33 cellular contexts compared by ENCODE assay signal in the genomic region with DNA sequence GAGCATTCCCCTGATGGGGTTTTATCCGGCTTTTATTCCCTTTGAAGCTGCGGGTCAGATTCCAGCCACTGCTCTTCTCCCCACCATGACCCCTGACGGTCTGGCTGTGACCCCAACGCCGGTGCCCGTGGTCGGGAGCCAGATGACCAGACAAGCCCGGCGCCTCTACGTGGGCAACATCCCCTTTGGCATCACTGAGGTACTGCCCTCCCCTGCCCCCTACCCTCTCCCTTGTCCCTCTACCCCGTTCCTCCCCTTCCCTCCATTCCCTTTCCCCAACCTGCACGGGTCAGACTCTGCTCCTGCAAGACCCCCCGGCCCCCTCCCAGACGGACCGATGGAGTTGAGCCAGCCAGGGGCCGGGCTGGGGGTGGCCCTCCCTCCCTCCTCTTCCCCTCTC.
"Had no signal": no experiment of that assay in that cellular context is flagged by ENCODE, and none has a peak within 500 bp of the region (broad histone marks: within the 10 kb centered on the region; RNA-seq: fewer than 3 reads in every experiment).

No MANE protein-coding gene starts in this region.

- ATAC-seq: foreskin keratinocyte; heart left ventricle; left lobe of liver; lower lobe of right lung; psoas muscle; stimulated activated memory B cell treated with anti-CD40 and anti-IgM and Interleukin-4, amounts not matched to agents 10 μg/mL and 1 μg/mL and 100 μg/mL, for 72 hours; stimulated activated naive CD8-positive, alpha-beta T cell treated with anti-CD3 and anti-CD28 coated beads, Interleukin-15, amount 100 ng/mL, for 72 hours had no signal

- H3K27me3 ChIP-seq: esophagus muscularis mucosa, foreskin keratinocyte, heart left ventricle, sigmoid colon, thyroid gland, upper lobe of left lung, vagina had no signal

- H3K27me3 Mint-ChIP-seq: activated naive CD8-positive, alpha-beta T cell; central memory CD8-positive, alpha-beta T cell; stimulated activated memory B cell treated with anti-CD40 and anti-IgM and Interleukin-4, amounts not matched to agents 10 μg/mL and 1 μg/mL and 100 μg/mL, for 72 hours; stimulated activated naive CD8-positive, alpha-beta T cell treated with anti-CD3 and anti-CD28 coated beads, Interleukin-15, amount 100 ng/mL, for 72 hours had no signal

- H3K9ac ChIP-seq: parathyroid adenoma had no signal

- H3K4me3 Mint-ChIP-seq: activated naive CD8-positive, alpha-beta T cell; stimulated activated memory B cell treated with anti-CD40 and anti-IgM and Interleukin-4, amounts not matched to agents 10 μg/mL and 1 μg/mL and 100 μg/mL, for 72 hours; stimulated activated naive CD8-positive, alpha-beta T cell treated with anti-CD3 and anti-CD28 coated beads, Interleukin-15, amount 100 ng/mL, for 72 hours had no signal

- H3K9me3 Mint-ChIP-seq: activated T-helper 2 cell treated with anti-CD3 and anti-CD28 coated beads, Interferon-gamma antibody, Interleukin-2, Interleukin-4, amounts not matched to agents 10 μg/mL and 5 μg/mL and 100 μg/mL, durations not matched to agents 14 hours and 24 hours and 36 hours; central memory CD8-positive, alpha-beta T cell; stimulated activated memory B cell treated with anti-CD40 and anti-IgM and Interleukin-4, amounts not matched to agents 10 μg/mL and 1 μg/mL and 100 μg/mL, for 72 hours; stimulated activated naive CD8-positive, alpha-beta T cell treated with anti-CD3 and anti-CD28 coated beads, Interleukin-15, amount 100 ng/mL, for 72 hours had no signal

- H3K4me3 ChIP-seq: esophagus muscularis mucosa, heart left ventricle, lower lobe of right lung, psoas muscle, sigmoid colon, thyroid gland, upper lobe of left lung, vagina had no signal

- H3K9me3 ChIP-seq: esophagus muscularis mucosa, heart left ventricle, lower lobe of right lung, psoas muscle, sigmoid colon, thyroid gland, upper lobe of left lung, vagina had no signal

- H3K27ac ChIP-seq: esophagus muscularis mucosa, foreskin keratinocyte, heart left ventricle, lower lobe of right lung, parathyroid adenoma, psoas muscle, sigmoid colon, thyroid gland, upper lobe of left lung, vagina, VCaP had no signal

- H3K27ac Mint-ChIP-seq: activated T-helper 2 cell treated with anti-CD3 and anti-CD28 coated beads, Interferon-gamma antibody, Interleukin-2, Interleukin-4, amounts not matched to agents 10 μg/mL and 5 μg/mL and 100 μg/mL, durations not matched to agents 14 hours and 24 hours and 36 hours had no signal

- DNase-seq: activated CD4-positive, alpha-beta T cell treated with anti-CD3 and anti-CD28 coated beads for 4 hours; activated CD4-positive, alpha-beta T cell treated with anti-CD3 and anti-CD28 coated beads, Interleukin-2, amount 50 U/mL, for 4 hours; activated CD8-positive, alpha-beta memory T cell treated with anti-CD3 and anti-CD28 coated beads, Interleukin-2, amount 50 U/mL, for 4 hours; activated naive CD4-positive, alpha-beta T cell treated with Interleukin-2 at 50 U/mL for 16 hours; activated T-cell treated with anti-CD3 and anti-CD28 coated beads, Interleukin-2, amount 50 U/mL, for 1 hour; anterior cingulate cortex; dermis blood vessel endothelial cell; effector CD4-positive, alpha-beta T cell; foreskin keratinocyte; heart left ventricle; hypothalamus; kidney glomerular epithelial cell; lower lobe of right lung; mesendoderm; occipital lobe; sigmoid colon; small intestine; stimulated activated CD4-positive, alpha-beta T cell treated with anti-CD3 and anti-CD28 coated beads, Interleukin-4, amount 100 ng/mL, for 24 hours; stimulated activated naive CD8-positive, alpha-beta T cell treated with anti-CD3 and anti-CD28 coated beads, Interleukin-15, amount 100 ng/mL, for 72 hours; substantia nigra; T-helper 9 cell; thyroid gland; upper lobe of left lung had no signal
